In genomic region chr5:150001660-150002493, GRCh38 we compare ENCODE assay signal across 8 cellular contexts. TPM values are rescaled to one million over a fixed set of nuclear protein-coding genes. Genes with fewer than 3 reads are reported as not detected.
DNase-seq lines count a peak whose midpoint lies in the region; ATAC-seq and TF ChIP-seq lines count a peak whose summit lies in the region.

No MANE protein-coding gene starts in this region.

- H3K9me3 Mint-ChIP-seq in activated naive CD8-positive, alpha-beta T cell treated with anti-CD3 and anti-CD28 coated beads, Interleukin-2, amount 10 ng/mL, durations not matched to agents 7 days and 5 days, result no peaks in the 10 kb centered on the region

- TF ChIP-seq POLR2A in sigmoid colon (IDR thresholded peaks at IDR 0.05), result no peak

- H3K36me3 Mint-ChIP-seq in activated naive CD8-positive, alpha-beta T cell treated with anti-CD3 and anti-CD28 coated beads, Interleukin-2, amount 10 ng/mL, durations not matched to agents 7 days and 5 days, result peaks cover 17% of the 10 kb centered on the region

- H3K27ac Mint-ChIP-seq in activated naive CD8-positive, alpha-beta T cell treated with anti-CD3 and anti-CD28 coated beads, Interleukin-2, amount 10 ng/mL, durations not matched to agents 7 days and 5 days, result peak overlapping the region; percentile 93

- peaks cover 35% of the 10 kb centered on the region for H3K4me1 Mint-ChIP-seq in activated naive CD8-positive, alpha-beta T cell treated with anti-CD3 and anti-CD28 coated beads, Interleukin-2, amount 10 ng/mL, durations not matched to agents 7 days and 5 days

- peak overlapping the region; percentile 73 to 93 for H3K4me3 ChIP-seq in right atrium auricular region
- H3K4me3 ChIP-seq in sigmoid colon, result peak overlapping the region; percentile 87 to 99 (median 98)

- TF ChIP-seq CTCF in right atrium auricular region (IDR thresholded peaks at IDR 0.05) (peak; percentile 22 to 72), sigmoid colon (IDR thresholded peaks at IDR 0.05) (peak; percentile 30 to 60 (median 52))

- TF ChIP-seq EP300 in sigmoid colon (IDR thresholded peaks at IDR 0.05), result no peak

- peak overlapping the region; percentile 95 for H3K4me3 Mint-ChIP-seq in activated naive CD8-positive, alpha-beta T cell treated with anti-CD3 and anti-CD28 coated beads, Interleukin-2, amount 10 ng/mL, durations not matched to agents 7 days and 5 days

- POLR2A ChIA-PET in activated naive CD8-positive, alpha-beta T cell treated with anti-CD3 and anti-CD28 coated beads, Interleukin-2, amount 10 ng/mL, durations not matched to agents 7 days and 5 days (lab: Charles Lee), result interaction anchor here (0.6 to 2.2 kb wide), 4 partner anchors 24 to 272 kb away, joined by 3 to 4 read pairs (median 4); partner anchors contain the start of genes PPARGC1B and SLC26A2

- H3K27me3 Mint-ChIP-seq in activated naive CD8-positive, alpha-beta T cell treated with anti-CD3 and anti-CD28 coated beads, Interleukin-2, amount 10 ng/mL, durations not matched to agents 7 days and 5 days, result no peaks in the 10 kb centered on the region

- H3K36me3 ChIP-seq in right atrium auricular region (peaks cover 23% of the 10 kb centered on the region), sigmoid colon (peaks cover 0 to 33% (median 3%) of the 10 kb centered on the region in 4 donors)

- no peaks in the 10 kb centered on the region for H3K27me3 ChIP-seq in right atrium auricular region
- no peaks in the 10 kb centered on the region for H3K27me3 ChIP-seq in sigmoid colon

- WGBS in sigmoid colon, 2 donors, result 18 to 20% methylated on average over 9 of the region's 9 CpGs

- peaks cover 0 to 40% of the 10 kb centered on the region in 2 donors for H3K4me1 ChIP-seq in right atrium auricular region
- H3K4me1 ChIP-seq in sigmoid colon, result peaks cover 0 to 43% (median 28%) of the 10 kb centered on the region in 4 donors

- intact Hi-C loops in sigmoid colon (cut with DNase I), result loop anchor here (10.0 kb wide), 1 partner anchor 213 kb away; no protein-coding TSS in a partner anchor

- peak; percentile 63 for ATAC-seq in GM21529 (IDR thresholded peaks at IDR 0.05; ENCODE audit: unreplicated experiment)
- ATAC-seq in SK-N-SH treated with all-trans-retinoic acid at 6 μM for 48 hours, result peak; percentile 85
- peak; percentile 67 for ATAC-seq in activated naive CD8-positive, alpha-beta T cell treated with anti-CD3 and anti-CD28 coated beads, Interleukin-2, amount 10 ng/mL, durations not matched to agents 7 days and 5 days (ENCODE audit: low read depth)

- peak overlapping the region; percentile 84 to 92 for H3K27ac ChIP-seq in right atrium auricular region
- peak overlapping the region; percentile 92 to 97 (median 95) for H3K27ac ChIP-seq in sigmoid colon

- DNase-seq in ELF-1 (ENCODE audit: low read depth, low spot score) (peak; percentile 69), HuH-7.5 (ENCODE audit: low spot score) (peak; percentile 61), right atrium auricular region (ENCODE audit: low spot score) (no peak), sigmoid colon (peak; percentile 64), T1000 (lab: John Stamatoyannopoulos, UW) (no peak)
- peak; percentile 54 for DNase-seq in activated naive CD8-positive, alpha-beta T cell treated with anti-CD3 and anti-CD28 coated beads, Interleukin-2, amount 10 ng/mL, durations not matched to agents 7 days and 5 days

- H3K9me3 ChIP-seq in right atrium auricular region (no peaks in the 10 kb centered on the region), sigmoid colon (no peaks in the 10 kb centered on the region)

TF ChIP-seq in SK-N-SH treated with all-trans-retinoic acid at 6 μM for 48 hours, 23 proteins besides CTCF, POLR2A, EP300 and RAD21:
- no peak for TF ChIP-seq ZNF70 (CRISPR knock-in tag; IDR thresholded peaks at IDR 0.05)
- TF ChIP-seq ESRRG (CRISPR knock-in tag; IDR thresholded peaks at IDR 0.05), result no peak
- TF ChIP-seq ZFP3 (CRISPR knock-in tag; IDR thresholded peaks at IDR 0.05), result no peak
- TF ChIP-seq GLIS3 (CRISPR knock-in tag; IDR thresholded peaks at IDR 0.05), result no peak
- no peak for TF ChIP-seq PPARA (CRISPR knock-in tag; IDR thresholded peaks at IDR 0.05; ENCODE audit: borderline replicate concordance)
- TF ChIP-seq POU6F1 (CRISPR knock-in tag; IDR thresholded peaks at IDR 0.05; ENCODE audit: borderline replicate concordance, low read depth), result no peak
- no peak for TF ChIP-seq SNAI2 (CRISPR knock-in tag; IDR thresholded peaks at IDR 0.05)
- TF ChIP-seq RARB (CRISPR knock-in tag; IDR thresholded peaks at IDR 0.05), result no peak
- no peak for TF ChIP-seq ISL1 (CRISPR knock-in tag; IDR thresholded peaks at IDR 0.05)
- TF ChIP-seq CSDC2 (CRISPR knock-in tag; IDR thresholded peaks at IDR 0.05), result no peak
- TF ChIP-seq, protein P1, sequence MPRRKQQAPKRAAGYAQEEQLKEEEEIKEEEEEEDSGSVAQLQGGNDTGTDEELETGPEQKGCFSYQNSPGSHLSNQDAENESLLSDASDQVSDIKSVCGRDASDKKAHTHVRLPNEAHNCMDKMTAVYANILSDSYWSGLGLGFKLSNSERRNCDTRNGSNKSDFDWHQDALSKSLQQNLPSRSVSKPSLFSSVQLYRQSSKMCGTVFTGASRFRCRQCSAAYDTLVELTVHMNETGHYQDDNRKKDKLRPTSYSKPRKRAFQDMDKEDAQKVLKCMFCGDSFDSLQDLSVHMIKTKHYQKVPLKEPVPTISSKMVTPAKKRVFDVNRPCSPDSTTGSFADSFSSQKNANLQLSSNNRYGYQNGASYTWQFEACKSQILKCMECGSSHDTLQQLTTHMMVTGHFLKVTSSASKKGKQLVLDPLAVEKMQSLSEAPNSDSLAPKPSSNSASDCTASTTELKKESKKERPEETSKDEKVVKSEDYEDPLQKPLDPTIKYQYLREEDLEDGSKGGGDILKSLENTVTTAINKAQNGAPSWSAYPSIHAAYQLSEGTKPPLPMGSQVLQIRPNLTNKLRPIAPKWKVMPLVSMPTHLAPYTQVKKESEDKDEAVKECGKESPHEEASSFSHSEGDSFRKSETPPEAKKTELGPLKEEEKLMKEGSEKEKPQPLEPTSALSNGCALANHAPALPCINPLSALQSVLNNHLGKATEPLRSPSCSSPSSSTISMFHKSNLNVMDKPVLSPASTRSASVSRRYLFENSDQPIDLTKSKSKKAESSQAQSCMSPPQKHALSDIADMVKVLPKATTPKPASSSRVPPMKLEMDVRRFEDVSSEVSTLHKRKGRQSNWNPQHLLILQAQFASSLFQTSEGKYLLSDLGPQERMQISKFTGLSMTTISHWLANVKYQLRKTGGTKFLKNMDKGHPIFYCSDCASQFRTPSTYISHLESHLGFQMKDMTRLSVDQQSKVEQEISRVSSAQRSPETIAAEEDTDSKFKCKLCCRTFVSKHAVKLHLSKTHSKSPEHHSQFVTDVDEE (CRISPR knock-in tag; IDR thresholded peaks at IDR 0.05), result no peak
- TF ChIP-seq ZC3H10 (CRISPR knock-in tag; IDR thresholded peaks at IDR 0.05), result no peak

RNA-seq across cellular contexts. Expression of gene HMGXB3, which starts 1.3 kb away (rescaled TPM):
- total RNA-seq in activated naive CD8-positive, alpha-beta T cell treated with anti-CD3 and anti-CD28 coated beads, Interleukin-2, amount 10 ng/mL, durations not matched to agents 7 days and 5 days, result 10 to 100 TPM; 36.3 to 41.3 TPM
- 10 to 100 TPM; 18.4 to 21.1 TPM for total RNA-seq in right atrium auricular region
- 10 to 100 TPM; 13.9 to 28.8 (median 21.0) TPM for total RNA-seq in sigmoid colon
- 10 to 100 TPM in 1 of 3 donors, 1 to 10 TPM in 2; 3.6 to 22.5 (median 6.5) TPM for polyA plus RNA-seq in sigmoid colon

RNA-seq across cellular contexts. Expression of gene TIGD6, which starts 1.4 kb away (rescaled TPM):
- total RNA-seq in activated naive CD8-positive, alpha-beta T cell treated with anti-CD3 and anti-CD28 coated beads, Interleukin-2, amount 10 ng/mL, durations not matched to agents 7 days and 5 days, result 1 to 10 TPM; 2.6 to 3.4 TPM
- total RNA-seq in right atrium auricular region, result 1 to 10 TPM; 1.6 to 2.3 TPM
- 10 to 100 TPM in 1 of 4 donors, 1 to 10 TPM in 3; 1.6 to 11.4 (median 3.8) TPM for total RNA-seq in sigmoid colon
- 1 to 10 TPM in 2 of 3 donors, under 1 TPM in 1; 0.60 to 2.4 (median 1.4) TPM for polyA plus RNA-seq in sigmoid colon

RNA-seq across cellular contexts. Expression of gene SLC26A2, which starts 41.3 kb away (rescaled TPM):
- total RNA-seq in activated naive CD8-positive, alpha-beta T cell treated with anti-CD3 and anti-CD28 coated beads, Interleukin-2, amount 10 ng/mL, durations not matched to agents 7 days and 5 days, result 1 to 10 TPM; 8.6 to 9.7 TPM
- total RNA-seq in right atrium auricular region (10 to 100 TPM in 1 of 2 donors, 1 to 10 TPM in 1; 7.2 to 12.0 TPM), sigmoid colon (10 to 100 TPM in 1 of 4 donors, 1 to 10 TPM in 3; 6.4 to 12.1 (median 7.0) TPM)
- polyA plus RNA-seq in sigmoid colon, result 10 to 100 TPM; 40.2 to 88.8 (median 42.8) TPM

RNA-seq across cellular contexts. Expression of gene PDE6A, which starts 57.3 kb away (rescaled TPM):
- total RNA-seq in activated naive CD8-positive, alpha-beta T cell treated with anti-CD3 and anti-CD28 coated beads, Interleukin-2, amount 10 ng/mL, durations not matched to agents 7 days and 5 days, result not detected
- under 1 TPM in 1 of 2 donors, not detected in 1; 0.08 TPM for total RNA-seq in right atrium auricular region
- not detected for total RNA-seq in sigmoid colon
- polyA plus RNA-seq in sigmoid colon, result 1 to 10 TPM; 1.6 to 2.8 (median 2.4) TPM

Comparison
In these comparisons a context has a peak if more than half of its experiments do, and no peak if none do; other contexts are left out.
1. DNase-seq: peak in ELF-1 (single experiment), HuH-7.5 (single experiment), activated naive CD8-positive, alpha-beta T cell treated with anti-CD3 and anti-CD28 coated beads, Interleukin-2, amount 10 ng/mL, durations not matched to agents 7 days and 5 days (single experiment) and sigmoid colon (single experiment); none in right atrium auricular region (single experiment) and T1000 (single experiment).
2. Peak in every context shown above with its lines, with median percentiles within 50 percentile points of each other: ATAC-seq.